9 cellular contexts compared by ENCODE assay signal in genomic region chr2:172931256-172931894, GRCh38.
DNase-seq lines count a peak whose midpoint lies in the region; ATAC-seq, FAIRE-seq and TF ChIP-seq lines count a peak whose summit lies in the region.
"Had no signal": no experiment of that assay in that cellular context is flagged by ENCODE, and none has a peak within 500 bp of the region (broad histone marks: within the 10 kb centered on the region; RNA-seq: fewer than 3 reads in every experiment).

No MANE protein-coding gene starts in this region.

- no peak for TF ChIP-seq CTCF in OCI-LY7 (conservative IDR thresholded peaks at IDR 0.05; ENCODE audit: low read length)

- H3K36me3 ChIP-seq in adipocyte (ENCODE audit: control insufficient read depth, insufficient read depth, low read length, severe bottlenecking) (no peaks in the 10 kb centered on the region), iPS-20b (ENCODE audit: insufficient read depth, low read depth, low read length) (no peaks in the 10 kb centered on the region), OCI-LY7 (ENCODE audit: insufficient read depth, low read length) (no peaks in the 10 kb centered on the region)

- no peaks in the 10 kb centered on the region for H3K36me3 Mint-ChIP-seq in activated naive CD4-positive, alpha-beta T cell treated with anti-CD3 and anti-CD28 coated beads, Interleukin-2, amount 50 U/mL, for 24 hours
- no peaks in the 10 kb centered on the region for H3K36me3 Mint-ChIP-seq in activated naive CD4-positive, alpha-beta T cell treated with anti-CD3 and anti-CD28 coated beads for 36 hours (ENCODE audit: low read depth)

- no peaks in the 10 kb centered on the region for H3K9me3 Mint-ChIP-seq in activated naive CD4-positive, alpha-beta T cell treated with anti-CD3 and anti-CD28 coated beads, Interleukin-2, amount 50 U/mL, for 24 hours
- no peaks in the 10 kb centered on the region for H3K9me3 Mint-ChIP-seq in activated naive CD4-positive, alpha-beta T cell treated with anti-CD3 and anti-CD28 coated beads for 36 hours

- no peak overlapping the region for H3K4me3 Mint-ChIP-seq in activated naive CD4-positive, alpha-beta T cell treated with anti-CD3 and anti-CD28 coated beads, Interleukin-2, amount 50 U/mL, for 24 hours
- no peak overlapping the region for H3K4me3 Mint-ChIP-seq in activated naive CD4-positive, alpha-beta T cell treated with anti-CD3 and anti-CD28 coated beads for 36 hours
- H3K4me3 Mint-ChIP-seq: B cell had no signal

- H3K4me1 ChIP-seq in adipocyte (ENCODE audit: control insufficient read depth, insufficient read depth, low read length): peaks cover 38% of the 10 kb centered on the region
- peaks cover 11% of the 10 kb centered on the region for H3K4me1 ChIP-seq in iPS-20b (ENCODE audit: insufficient read depth, low read length)
- no peaks in the 10 kb centered on the region for H3K4me1 ChIP-seq in OCI-LY7 (ENCODE audit: insufficient read depth, low read length, poor library complexity, severe bottlenecking)

- H3K79me2 ChIP-seq in OCI-LY7 (ENCODE audit: insufficient read depth, low read depth, low read length): no peaks in the 10 kb centered on the region

- no peaks in the 10 kb centered on the region for H3K9me2 ChIP-seq in OCI-LY7 (ENCODE audit: insufficient read depth, low read length)

- ATAC-seq in GM21737 (IDR thresholded peaks at IDR 0.05; ENCODE audit: unreplicated experiment): no peak

- H3K4me2 ChIP-seq in OCI-LY7 (ENCODE audit: low read length): no peak overlapping the region

- POLR2A ChIA-PET in OCI-LY7 (lab: Charles Lee): interaction anchor here (0.7 to 1.2 kb wide), 3 partner anchors 15 to 30 kb away, joined by 3 to 5 read pairs (median 3); no protein-coding TSS in a partner anchor

- H3K27ac Mint-ChIP-seq in activated naive CD4-positive, alpha-beta T cell treated with anti-CD3 and anti-CD28 coated beads, Interleukin-2, amount 50 U/mL, for 24 hours: peak overlapping the region; percentile 26
- no peak overlapping the region for H3K27ac Mint-ChIP-seq in activated naive CD4-positive, alpha-beta T cell treated with anti-CD3 and anti-CD28 coated beads for 36 hours
- H3K27ac Mint-ChIP-seq: B cell had no signal

- no peak for DNase-seq in activated naive CD4-positive, alpha-beta T cell treated with anti-CD3 and anti-CD28 coated beads for 36 hours
- peak; percentile 59 for DNase-seq in adipocyte (ENCODE audit: low read depth)
- peak; percentile 46 for DNase-seq in urothelium cell line (ENCODE audit: low spot score)
- DNase-seq in NAMALWA (ENCODE audit: low spot score): no peak
- DNase-seq in OCI-LY7 (ENCODE audit: low spot score): no peak

- CTCF ChIA-PET in activated naive CD4-positive, alpha-beta T cell treated with anti-CD3 and anti-CD28 coated beads for 36 hours (lab: Charles Lee): interaction anchor here (0.6 to 3.7 kb wide), 28 partner anchors 8 to 279 kb away, joined by 3 to 46 read pairs (median 4); no protein-coding TSS in a partner anchor
- CTCF ChIA-PET in OCI-LY7 (lab: Charles Lee; ENCODE audit: unreplicated experiment): interaction anchor here (0.5 kb wide), 1 partner anchor 11 kb away, joined by 3 read pairs; no protein-coding TSS in a partner anchor

- no peak overlapping the region for H2AFZ ChIP-seq in OCI-LY7 (ENCODE audit: low read length)

- H3K27me3 ChIP-seq in adipocyte (replicated peaks; ENCODE audit: control insufficient read depth, insufficient read depth, low read length) (no peaks in the 10 kb centered on the region), iPS-20b (ENCODE audit: insufficient read depth, low read length) (no peaks in the 10 kb centered on the region)

- intact Hi-C loops in activated naive CD4-positive, alpha-beta T cell treated with anti-CD3 and anti-CD28 coated beads for 36 hours (cut with micrococcal nuclease): loop anchor here (5.0 kb wide), 1 partner anchor 759 kb away; no protein-coding TSS in a partner anchor
- intact Hi-C loops in OCI-LY7 (cut with micrococcal nuclease; ENCODE audit: unreplicated experiment): no loop called here

- peak; percentile 74 for FAIRE-seq in urothelium cell line (lab: Jason Lieb, UNC)

- H3K4me3 ChIP-seq in adipocyte (ENCODE audit: low read length): no peak overlapping the region
- peak overlapping the region; percentile 16; the same call in 1 of the 2 replicates for H3K4me3 ChIP-seq in iPS-20b (ENCODE audit: low read length)
- no peak overlapping the region for H3K4me3 ChIP-seq in OCI-LY7 (ENCODE audit: low read depth, low read length, poor library complexity, severe bottlenecking)

- no peaks in the 10 kb centered on the region for H3K9me3 ChIP-seq in adipocyte (ENCODE audit: control insufficient read depth, low read length)
- no peaks in the 10 kb centered on the region for H3K9me3 ChIP-seq in iPS-20b (ENCODE audit: insufficient read depth, low read depth, low read length)
- H3K9me3 ChIP-seq in OCI-LY7 (ENCODE audit: low read length): no peaks in the 10 kb centered on the region

- H3K4me1 Mint-ChIP-seq in activated naive CD4-positive, alpha-beta T cell treated with anti-CD3 and anti-CD28 coated beads, Interleukin-2, amount 50 U/mL, for 24 hours: peaks cover 11% of the 10 kb centered on the region
- H3K4me1 Mint-ChIP-seq in activated naive CD4-positive, alpha-beta T cell treated with anti-CD3 and anti-CD28 coated beads for 36 hours (ENCODE audit: low read depth): peaks cover 9% of the 10 kb centered on the region
- H3K4me1 Mint-ChIP-seq: B cell had no signal

- H4K20me1 ChIP-seq in OCI-LY7 (ENCODE audit: insufficient read depth, low read length): no peaks in the 10 kb centered on the region

- peak overlapping the region; percentile 10 for H3K9ac ChIP-seq in adipocyte (ENCODE audit: low read length)
- peak overlapping the region; percentile 5; the same call in 1 of the 2 replicates for H3K9ac ChIP-seq in iPS-20b (ENCODE audit: low read depth, low read length)

- H3K27me3 Mint-ChIP-seq in activated naive CD4-positive, alpha-beta T cell treated with anti-CD3 and anti-CD28 coated beads, Interleukin-2, amount 50 U/mL, for 24 hours: peaks cover 3% of the 10 kb centered on the region
- H3K27me3 Mint-ChIP-seq in activated naive CD4-positive, alpha-beta T cell treated with anti-CD3 and anti-CD28 coated beads for 36 hours (ENCODE audit: low read depth): no peaks in the 10 kb centered on the region

- H3K27ac ChIP-seq in iPS-20b (ENCODE audit: low read length) (no peak overlapping the region), OCI-LY7 (ENCODE audit: low read depth, low read length, poor library complexity, severe bottlenecking) (no peak overlapping the region)

- BruUV-seq in OCI-LY7 (replicated peaks; lab: Mats Ljungman, UMichigan): no TSS peak

Comparison
In these comparisons a context has a peak if more than half of its experiments do, and no peak if none do; other contexts are left out.
1. DNase-seq: peak in adipocyte (single experiment) and urothelium cell line (single experiment); none in activated naive CD4-positive, alpha-beta T cell treated with anti-CD3 and anti-CD28 coated beads for 36 hours (single experiment), NAMALWA (single experiment) and OCI-LY7 (single experiment).